Comparison of ENCODE assay signal across 8 cellular contexts in genomic region chr15:37099321-37100108, GRCh38. TPM values are rescaled to one million over a fixed set of nuclear protein-coding genes. Genes with fewer than 3 reads are reported as not detected.
A peak's percentile ranks its signal among the peaks of the same experiment; 100 is the strongest.
DNase-seq lines count a peak whose midpoint lies in the region; ATAC-seq and TF ChIP-seq lines count a peak whose summit lies in the region.

No MANE protein-coding gene starts in this region.

- H3K9me3 ChIP-seq in PC-3 (ENCODE audit: low read length) (no peaks in the 10 kb centered on the region), muscle layer of duodenum (ENCODE audit: control insufficient read depth in 1 of 2, low read length in 2 of 2) (no peaks in the 10 kb centered on the region)

- H3K9ac ChIP-seq in PC-3 (ENCODE audit: low read length), result peak overlapping the region; percentile 85

- H3K79me2 ChIP-seq in PC-3 (ENCODE audit: low read length), result peaks cover 37% of the 10 kb centered on the region

- no peaks in the 10 kb centered on the region for H3K9me2 ChIP-seq in PC-3 (replicated peaks; ENCODE audit: low read length)

- DNase-seq in AG09309 (ENCODE audit: low read depth) (no peak), PC-3 (peak; percentile 77), dorsolateral prefrontal cortex (no peak), COLO668 (lab: John Stamatoyannopoulos, UW; ENCODE audit: unreplicated experiment) (no peak)
- DNase-seq in central memory CD4-positive, alpha-beta T cell, result no peak

- POLR2A ChIA-PET in PC-3 (lab: Charles Lee; ENCODE audit: unreplicated experiment), result interaction anchor here (0.6 kb wide), 1 partner anchor 33 kb away, joined by 3 read pairs; no protein-coding TSS in a partner anchor

- TF ChIP-seq CTCF in AG09309 (IDR thresholded peaks at IDR 0.05; ENCODE audit: control insufficient read depth, insufficient read depth, low read depth, low read length, missing control alignments) (no peak), PC-3 (conservative IDR thresholded peaks at IDR 0.05; ENCODE audit: low read depth, low read length) (no peak), dorsolateral prefrontal cortex (IDR thresholded peaks at IDR 0.05 in 54 of 56, conservative IDR thresholded peaks at IDR 0.05 in 2 of 56; ENCODE audit: low read depth in 1 of 56, partially characterized antibody in 56 of 56) (no peak)

- intact Hi-C loops in PC-3 (cut with micrococcal nuclease), result loop anchor here (2.0 to 10.0 kb wide), 5 partner anchors 35 to 595 kb away; no protein-coding TSS in a partner anchor
- intact Hi-C loops in dorsolateral prefrontal cortex (cut with DNase I), result loop anchor here (10.0 kb wide), 2 partner anchors 595 to 605 kb away; no protein-coding TSS in a partner anchor

- peak overlapping the region; percentile 87 for H3K27ac ChIP-seq in PC-3 (ENCODE audit: low read length)
- peak overlapping the region; percentile 57 to 99 (median 95) for H3K27ac ChIP-seq in dorsolateral prefrontal cortex
- peak overlapping the region; percentile 96 for H3K27ac ChIP-seq in muscle layer of duodenum (ENCODE audit: low read length)

- no TSS peak for BruUV-seq in PC-3 (replicated peaks; lab: Mats Ljungman, UMichigan)

- H3K36me3 ChIP-seq in PC-3 (ENCODE audit: low read depth, low read length) (no peaks in the 10 kb centered on the region), muscle layer of duodenum (ENCODE audit: control insufficient read depth in 1 of 2, insufficient read depth in 2 of 2, low read length in 2 of 2) (no peaks in the 10 kb centered on the region)

- peak overlapping the region; percentile 97 for H2AFZ ChIP-seq in PC-3 (ENCODE audit: low read length)

- no peaks in the 10 kb centered on the region for H3K27me3 ChIP-seq in PC-3 (ENCODE audit: low read length)
- H3K27me3 ChIP-seq in dorsolateral prefrontal cortex, result peaks cover 0 to 68% (median 27%) of the 10 kb centered on the region in 45 donors
- no peaks in the 10 kb centered on the region for H3K27me3 ChIP-seq in muscle layer of duodenum (ENCODE audit: low read depth, low read length)

- H3K4me3 ChIP-seq in AG09309 (ENCODE audit: control insufficient read depth, low read depth, low read length), result peak overlapping the region; percentile 79
- peak overlapping the region; percentile 93 for H3K4me3 ChIP-seq in PC-3 (ENCODE audit: low read length)
- peak overlapping the region; percentile 52 to 87 (median 74) for H3K4me3 ChIP-seq in dorsolateral prefrontal cortex
- H3K4me3 ChIP-seq in muscle layer of duodenum (ENCODE audit: low read depth in 1 of 2, low read length in 2 of 2), result peak overlapping the region; percentile 87 to 97

- H3K4me2 ChIP-seq in PC-3 (ENCODE audit: low read length), result peak overlapping the region; percentile 95

- no peaks in the 10 kb centered on the region for H4K20me1 ChIP-seq in PC-3 (ENCODE audit: low read length)

- CTCF ChIA-PET in PC-3 (lab: Charles Lee), result interaction anchor here (0.6 kb wide), 1 partner anchor 215 kb away, joined by 4 read pairs; no protein-coding TSS in a partner anchor

- H3K4me1 ChIP-seq in PC-3 (ENCODE audit: insufficient read depth, low read length) (peaks cover 28% of the 10 kb centered on the region), muscle layer of duodenum (ENCODE audit: control insufficient read depth in 1 of 2, insufficient read depth in 2 of 2, low read length in 2 of 2) (no peaks in the 10 kb centered on the region)

- no peaks in the 10 kb centered on the region for H3F3A ChIP-seq in PC-3 (ENCODE audit: low read length, unreplicated experiment)

- ATAC-seq in GM18909 (IDR thresholded peaks at IDR 0.05; ENCODE audit: poor library complexity, unreplicated experiment) (peak; percentile 1), PC-3 (peak; percentile 1; the same call in 1 of the 2 replicates), GM21515 (IDR thresholded peaks at IDR 0.05; ENCODE audit: unreplicated experiment) (no peak)

RNA-seq across cellular contexts. Expression of gene MEIS2, which starts 0.8 kb away (rescaled TPM):
- total RNA-seq in PC-3 (2014; rRNA removed), result 10.0 and 17.5 TPM in 2 replicates
- total RNA-seq in dorsolateral prefrontal cortex, result 10 to 100 TPM; 23.7 to 65.2 (median 44.8) TPM
